Comparison of ENCODE assay signal across 21 cellular contexts in the genomic region with DNA sequence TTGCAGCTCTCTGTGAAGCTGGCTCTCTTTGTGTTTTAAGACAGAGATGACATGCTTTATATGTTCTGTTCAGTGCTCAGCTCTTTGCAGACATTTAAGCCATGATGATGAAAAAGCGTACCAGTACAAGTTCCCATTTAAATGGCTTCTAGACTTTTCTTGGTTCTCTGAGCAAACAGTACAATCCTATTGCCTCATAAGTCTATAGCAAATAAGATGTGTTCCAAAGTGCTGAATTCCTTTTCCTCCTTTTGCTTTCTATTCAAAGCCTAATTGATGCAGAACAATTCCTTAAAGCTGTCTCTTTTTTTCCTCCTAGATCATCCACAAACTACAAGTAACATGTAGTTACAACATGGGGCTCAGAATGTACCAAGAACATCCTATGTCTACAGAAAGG.
DNase-seq lines count a peak whose midpoint lies in the region; ATAC-seq and TF ChIP-seq lines count a peak whose summit lies in the region.
"Had no signal": no experiment of that assay in that cellular context is flagged by ENCODE, and none has a peak within 500 bp of the region (broad histone marks: within the 10 kb centered on the region; RNA-seq: fewer than 3 reads in every experiment).

No MANE protein-coding gene starts in this region.

- no peak overlapping the region for H3K4me3 ChIP-seq in Caco-2 (ENCODE audit: low read depth, low read length)
- no peak overlapping the region for H3K4me3 ChIP-seq in endodermal cell (ENCODE audit: low read length)
- no peak overlapping the region for H3K4me3 ChIP-seq in smooth muscle cell

- no peaks in the 10 kb centered on the region for H4K20me1 ChIP-seq in smooth muscle cell (ENCODE audit: low read depth)

- H3K79me2 ChIP-seq in smooth muscle cell (ENCODE audit: low read depth): no peaks in the 10 kb centered on the region

- H3K27me3 ChIP-seq in Caco-2 (replicated peaks; ENCODE audit: control insufficient read depth, insufficient read depth, low read length): no peaks in the 10 kb centered on the region
- H3K27me3 ChIP-seq in endodermal cell (ENCODE audit: control insufficient read depth, insufficient read depth, low read length, poor library complexity, severe bottlenecking): no peaks in the 10 kb centered on the region
- H3K27me3 ChIP-seq in smooth muscle cell (ENCODE audit: low read depth): no peaks in the 10 kb centered on the region
- H3K27me3 ChIP-seq in CD4-positive, alpha-beta T cell (ENCODE audit: control insufficient read depth, insufficient read depth, low read length): no peaks in the 10 kb centered on the region

- H3K27ac Mint-ChIP-seq in Caco-2 (ENCODE audit: unreplicated experiment) (peak overlapping the region; percentile 5), endodermal cell (no peak overlapping the region), mesothelial cell of epicardium (peak overlapping the region; percentile 77)
- H3K27ac Mint-ChIP-seq in CD4-positive, alpha-beta T cell: no peak overlapping the region
- H3K27ac Mint-ChIP-seq: B cell had no signal

- H3K4me1 ChIP-seq in Caco-2: peaks cover 17% of the 10 kb centered on the region
- no peaks in the 10 kb centered on the region for H3K4me1 ChIP-seq in endodermal cell (ENCODE audit: control insufficient read depth, insufficient read depth, low read length)
- H3K4me1 ChIP-seq in smooth muscle cell (ENCODE audit: low read depth): peaks cover 14% of the 10 kb centered on the region

- no peaks in the 10 kb centered on the region for H3K36me3 Mint-ChIP-seq in Caco-2 (ENCODE audit: insufficient read depth, unreplicated experiment)
- H3K36me3 Mint-ChIP-seq in endodermal cell (ENCODE audit: low read depth): peaks cover 4% of the 10 kb centered on the region
- H3K36me3 Mint-ChIP-seq in mesothelial cell of epicardium: peaks cover 1% of the 10 kb centered on the region
- H3K36me3 Mint-ChIP-seq in CD4-positive, alpha-beta T cell (ENCODE audit: low read depth): no peaks in the 10 kb centered on the region

- H2AFZ ChIP-seq in smooth muscle cell (ENCODE audit: low read depth): peak overlapping the region; percentile 52

- peak overlapping the region; percentile 11 for H3K4me2 ChIP-seq in smooth muscle cell

- H3K4me1 Mint-ChIP-seq in Caco-2 (ENCODE audit: low read depth, unreplicated experiment) (peaks cover 11% of the 10 kb centered on the region), endodermal cell (peaks cover 7% of the 10 kb centered on the region), mesothelial cell of epicardium (peaks cover 18% of the 10 kb centered on the region)
- H3K4me1 Mint-ChIP-seq in CD4-positive, alpha-beta T cell (ENCODE audit: low read depth): no peaks in the 10 kb centered on the region
- H3K4me1 Mint-ChIP-seq: B cell had no signal

- CTCF ChIA-PET in Caco-2 (lab: Charles Lee): no interaction called here
- CTCF ChIA-PET in CD4-positive, alpha-beta T cell (lab: Charles Lee): no interaction called here

- no TSS peak for BruUV-seq in Caco-2 (replicated peaks; lab: Mats Ljungman, UMichigan)

- intact Hi-C loops in Caco-2 (cut with micrococcal nuclease; ENCODE audit: unreplicated experiment): no loop called here
- intact Hi-C loops in CD4-positive, alpha-beta T cell (cut with DNase I, micrococcal nuclease): no loop called here

- H3K9ac ChIP-seq in endodermal cell (ENCODE audit: extremely low read depth, low read length, poor library complexity, severe bottlenecking): no peak overlapping the region
- H3K9ac ChIP-seq in smooth muscle cell (ENCODE audit: low read depth): no peak overlapping the region

- H3F3A ChIP-seq in smooth muscle cell (ENCODE audit: low read depth): peaks cover 11% of the 10 kb centered on the region

- POLR2A ChIA-PET in Caco-2 (lab: Charles Lee): no interaction called here
- POLR2A ChIA-PET in CD4-positive, alpha-beta T cell (lab: Charles Lee): no interaction called here

- H3K36me3 ChIP-seq in Caco-2 (ENCODE audit: control insufficient read depth, insufficient read depth, low read length) (0 out of 2 replicates have a peak, but pooled peaks cover 1% of the 10 kb centered on the region), endodermal cell (ENCODE audit: control insufficient read depth, insufficient read depth, low read length) (no peaks in the 10 kb centered on the region), smooth muscle cell (ENCODE audit: low read depth) (no peaks in the 10 kb centered on the region)

- WGBS in endodermal cell (ENCODE audit: insufficient coverage in 1 of 2, insufficient read length in 1 of 2), 2 experiments: 90 to 93% methylated on average over 1 of the region's 1 CpG
- WGBS in smooth muscle cell (ENCODE audit: low lambda C conversion rate): 88% methylated on average over 1 of the region's 1 CpG

- peaks cover 17% of the 10 kb centered on the region for H3K9me3 Mint-ChIP-seq in Caco-2 (ENCODE audit: unreplicated experiment)
- H3K9me3 Mint-ChIP-seq in endodermal cell: peaks cover 22% of the 10 kb centered on the region
- peaks cover 15% of the 10 kb centered on the region for H3K9me3 Mint-ChIP-seq in mesothelial cell of epicardium
- no peaks in the 10 kb centered on the region for H3K9me3 Mint-ChIP-seq in CD4-positive, alpha-beta T cell

- H3K4me3 Mint-ChIP-seq in Caco-2 (ENCODE audit: unreplicated experiment) (no peak overlapping the region), endodermal cell (no peak overlapping the region), mesothelial cell of epicardium (no peak overlapping the region)
- no peak overlapping the region for H3K4me3 Mint-ChIP-seq in CD4-positive, alpha-beta T cell
- H3K4me3 Mint-ChIP-seq: B cell had no signal

- H3K9me3 ChIP-seq in Caco-2 (no peaks in the 10 kb centered on the region), endodermal cell (ENCODE audit: control insufficient read depth, low read length) (peaks cover 17% of the 10 kb centered on the region), smooth muscle cell (replicated peaks; ENCODE audit: low read depth) (no peaks in the 10 kb centered on the region)
- no peaks in the 10 kb centered on the region for H3K9me3 ChIP-seq in CD4-positive, alpha-beta T cell (ENCODE audit: control insufficient read depth, low read length)

- no peaks in the 10 kb centered on the region for H3K27me3 Mint-ChIP-seq in Caco-2 (ENCODE audit: insufficient read depth, unreplicated experiment)
- no peaks in the 10 kb centered on the region for H3K27me3 Mint-ChIP-seq in endodermal cell (ENCODE audit: insufficient read depth)
- H3K27me3 Mint-ChIP-seq in mesothelial cell of epicardium (ENCODE audit: low read depth): no peaks in the 10 kb centered on the region
- no peaks in the 10 kb centered on the region for H3K27me3 Mint-ChIP-seq in CD4-positive, alpha-beta T cell

- TF ChIP-seq CTCF in Caco-2 (IDR thresholded peaks at IDR 0.05; ENCODE audit: insufficient read depth in 1 of 2, low read depth in 1 of 2, low read length in 1 of 2, severe bottlenecking in 1 of 2, unreplicated experiment in 1 of 2) (no peak), endodermal cell (conservative IDR thresholded peaks at IDR 0.05) (no peak), mesothelial cell of epicardium (IDR thresholded peaks at IDR 0.05; ENCODE audit: unreplicated experiment) (no peak), smooth muscle cell (IDR thresholded peaks at IDR 0.05; ENCODE audit: borderline replicate concordance, insufficient read depth, poor library complexity, severe bottlenecking) (no peak)
- TF ChIP-seq CTCF in CD4-positive, alpha-beta T cell (IDR thresholded peaks at IDR 0.05): no peak

- DNase-seq in Caco-2 (no peak), endodermal cell (no peak), mesothelial cell of epicardium (ENCODE audit: low spot score in 2 of 2, unreplicated experiment in 2 of 2) (no peak), smooth muscle cell (lab: John Stamatoyannopoulos, UW; ENCODE audit: unreplicated experiment) (no peak), AG08396 (ENCODE audit: low spot score) (no peak), HuH-7.5 (ENCODE audit: low spot score) (no peak)
- DNase-seq in central memory CD4-positive, alpha-beta T cell: no peak
- DNase-seq in CD4-positive, alpha-beta T cell: no peak
- DNase-seq: COR-L47, DMS153, GDM1, GOT3, KBM-7, NCI-H1105 treated with DMSO at 0.1 percent for 48 hours, NCI-H1694, NCI-H2081 treated with DMSO at 0.1 percent for 48 hours, NCI-H510A, NCI-H774 had no signal

- H3K27ac ChIP-seq in endodermal cell (ENCODE audit: low read depth, low read length) (peak overlapping the region; percentile 85), smooth muscle cell (ENCODE audit: low read depth) (peak overlapping the region; percentile 43)
- no peak overlapping the region for H3K27ac ChIP-seq in CD4-positive, alpha-beta T cell (ENCODE audit: low read depth, low read length)
- H3K27ac ChIP-seq: 22Rv1 had no signal

- no peak for ATAC-seq in CD4-positive, alpha-beta T cell (ENCODE audit: poor library complexity)
- ATAC-seq: Right ventricle myocardium inferior had no signal

Comparison
In these comparisons a context has a peak if more than half of its experiments do, and no peak if none do; other contexts are left out.
1. H3K27ac Mint-ChIP-seq: peak in Caco-2 (single experiment) and mesothelial cell of epicardium (single experiment); none in endodermal cell (single experiment) and CD4-positive, alpha-beta T cell (single experiment).